Comparison of ENCODE assay signal across 1 cellular context in genomic region chr19:45347570-45348366, GRCh38.
TF ChIP-seq lines count a peak whose summit lies in the region.

No MANE protein-coding gene starts in this region.

TF ChIP-seq in H1, 55 proteins besides CTCF, POLR2A, EP300 and RAD21:
- TF ChIP-seq E2F6 (IDR thresholded peaks at IDR 0.05) (no peak), SP2 (IDR thresholded peaks at IDR 0.05; ENCODE audit: low read length) (no peak), POLR2AphosphoS5 (IDR thresholded peaks at IDR 0.05; ENCODE audit: low read depth, low read length) (peak; percentile 70), TAF7 (optimal IDR thresholded peaks at IDR 0.05; ENCODE audit: borderline replicate concordance, low read depth, low read length) (no peak), KDM4A (IDR thresholded peaks at IDR 0.05; ENCODE audit: low read depth, low read length, severe bottlenecking) (no peak)
